Comparison of ENCODE assay signal across 11 cellular contexts in the genomic region with DNA sequence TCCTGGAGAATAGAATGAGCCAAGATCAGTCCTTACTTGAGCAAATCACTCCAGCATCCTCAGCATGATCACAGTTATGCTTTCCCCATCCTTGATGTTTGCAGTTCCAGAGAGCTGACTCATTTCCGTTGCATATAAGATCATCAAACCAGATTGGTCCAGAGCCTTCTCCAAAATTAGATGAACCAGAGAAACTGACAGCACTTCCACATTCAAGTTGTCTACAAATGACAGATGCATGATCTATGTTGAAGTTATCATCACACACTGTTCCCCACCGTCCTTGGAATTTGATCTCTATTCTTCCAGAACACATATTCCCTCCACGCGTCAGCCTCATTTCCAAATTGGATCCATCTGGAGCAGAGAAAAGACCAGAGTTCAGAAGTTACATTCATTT. TPM values are rescaled to one million over a fixed set of nuclear protein-coding genes. Genes with fewer than 3 reads are reported as not detected.
DNase-seq lines count a peak whose midpoint lies in the region; ATAC-seq, FAIRE-seq and TF ChIP-seq lines count a peak whose summit lies in the region.
"Had no signal": no experiment of that assay in that cellular context is flagged by ENCODE, and none has a peak within 500 bp of the region (broad histone marks: within the 10 kb centered on the region; RNA-seq: fewer than 3 reads in every experiment).

No MANE protein-coding gene starts in this region.

- H3K4me1 ChIP-seq in body of pancreas (no peaks in the 10 kb centered on the region), keratinocyte (ENCODE audit: control insufficient read depth, extremely low read depth, insufficient read depth, low read length) (peaks cover 26% of the 10 kb centered on the region), thoracic aorta (ENCODE audit: control insufficient read depth in 1 of 2, low read depth in 2 of 2) (no peaks in the 10 kb centered on the region)

- H3K27ac ChIP-seq in body of pancreas (peak overlapping the region in 1 of 4 donors; percentile 50), keratinocyte (ENCODE audit: control insufficient read depth, insufficient read depth, low read length) (no peak overlapping the region), thoracic aorta (no peak overlapping the region)

- peaks cover 49% of the 10 kb centered on the region for H3K27me3 Mint-ChIP-seq in activated T-helper 17 cell treated with anti-CD3 and anti-CD28 coated beads, Interleukin-2, amount 50 U/mL, for 72 hours
- peaks cover 22% of the 10 kb centered on the region for H3K27me3 Mint-ChIP-seq in activated CD8-positive, alpha-beta T cell treated with anti-CD3 and anti-CD28 coated beads, Interleukin-2, amount 10 ng/mL, durations not matched to agents 7 days and 5 days (ENCODE audit: low read depth)

- no peaks in the 10 kb centered on the region for H3K79me2 ChIP-seq in keratinocyte (ENCODE audit: control insufficient read depth, insufficient read depth, low read length)

- peak; percentile 96 for FAIRE-seq in keratinocyte (lab: Jason Lieb, UNC)

- no peaks in the 10 kb centered on the region for H4K20me1 ChIP-seq in keratinocyte (ENCODE audit: control insufficient read depth, extremely low read depth, insufficient read depth, low read length)

- POLR2A ChIA-PET in activated CD8-positive, alpha-beta T cell treated with anti-CD3 and anti-CD28 coated beads, Interleukin-2, amount 10 ng/mL, durations not matched to agents 7 days and 5 days (lab: Charles Lee), result no interaction called here

- H3K4me3 Mint-ChIP-seq in activated T-helper 17 cell treated with anti-CD3 and anti-CD28 coated beads, Interleukin-2, amount 50 U/mL, for 72 hours, result no peak overlapping the region
- no peak overlapping the region for H3K4me3 Mint-ChIP-seq in activated CD8-positive, alpha-beta T cell treated with anti-CD3 and anti-CD28 coated beads, Interleukin-2, amount 10 ng/mL, durations not matched to agents 7 days and 5 days
- H3K4me3 Mint-ChIP-seq: activated B cell treated with CpG ODN at 0.5 μM for 24 hours had no signal

- H3K27me3 ChIP-seq in body of pancreas, result no peaks in the 10 kb centered on the region
- no peaks in the 10 kb centered on the region for H3K27me3 ChIP-seq in keratinocyte (ENCODE audit: control insufficient read depth, extremely low read depth, insufficient read depth, low read length)
- H3K27me3 ChIP-seq in thoracic aorta (replicated peaks; ENCODE audit: insufficient read depth), result no peaks in the 10 kb centered on the region

- H3K9ac ChIP-seq in keratinocyte (ENCODE audit: control insufficient read depth, extremely low read depth, insufficient read depth, low read length), result no peak overlapping the region

- H3K4me3 ChIP-seq in body of pancreas, result no peak overlapping the region
- H3K4me3 ChIP-seq in keratinocyte (ENCODE audit: control insufficient read depth in 2 of 3, extremely low read depth in 1 of 3, insufficient read depth in 2 of 3, low read depth in 1 of 3, low read length in 3 of 3), result no peak overlapping the region
- H3K4me3 ChIP-seq in thoracic aorta, result peak overlapping the region; percentile 32
- H3K4me3 ChIP-seq: skin epidermis had no signal

- WGBS in body of pancreas, 2 donors, result 53 to 55% methylated on average over 4 of the region's 4 CpGs

- TF ChIP-seq POLR2A in body of pancreas (IDR thresholded peaks at IDR 0.05), result peak in 2 of 3 donors; percentile 16 to 56

- H3K9me3 Mint-ChIP-seq in activated T-helper 17 cell treated with anti-CD3 and anti-CD28 coated beads, Interleukin-2, amount 50 U/mL, for 72 hours, result no peaks in the 10 kb centered on the region
- no peaks in the 10 kb centered on the region for H3K9me3 Mint-ChIP-seq in activated CD8-positive, alpha-beta T cell treated with anti-CD3 and anti-CD28 coated beads, Interleukin-2, amount 10 ng/mL, durations not matched to agents 7 days and 5 days (ENCODE audit: insufficient read depth)

- dilution Hi-C loops in keratinocyte (cut with MboI; ENCODE audit: extremely low pct_ligation_motif_present, low sequenced_read_pairs), result no loop called here

- no peak for TF ChIP-seq CTCF in body of pancreas (IDR thresholded peaks at IDR 0.05)
- no peak for TF ChIP-seq CTCF in keratinocyte (optimal IDR thresholded peaks at IDR 0.05 in 1 of 3, IDR thresholded peaks at IDR 0.05 in 1 of 3, conservative IDR thresholded peaks at IDR 0.05 in 1 of 3; ENCODE audit: extremely low read depth in 1 of 3, insufficient read depth in 2 of 3, low read length in 3 of 3)
- no peak for TF ChIP-seq CTCF in thoracic aorta (IDR thresholded peaks at IDR 0.05)

- ATAC-seq in body of pancreas, result peak; percentile 55
- ATAC-seq in thoracic aorta (ENCODE audit: insufficient number of reproducible peaks, low FRiP score, low read depth), result no peak
- no peak for ATAC-seq in activated T-helper 17 cell treated with anti-CD3 and anti-CD28 coated beads, Interleukin-2, amount 50 U/mL, for 72 hours (replicated peaks)
- no peak for ATAC-seq in GM18502 (IDR thresholded peaks at IDR 0.05; ENCODE audit: poor library complexity, unreplicated experiment)
- no peak for ATAC-seq in activated CD8-positive, alpha-beta T cell treated with anti-CD3 and anti-CD28 coated beads, Interleukin-2, amount 10 ng/mL, durations not matched to agents 7 days and 5 days

- no peaks in the 10 kb centered on the region for H3K36me3 Mint-ChIP-seq in activated T-helper 17 cell treated with anti-CD3 and anti-CD28 coated beads, Interleukin-2, amount 50 U/mL, for 72 hours (ENCODE audit: low read depth)
- H3K36me3 Mint-ChIP-seq in activated CD8-positive, alpha-beta T cell treated with anti-CD3 and anti-CD28 coated beads, Interleukin-2, amount 10 ng/mL, durations not matched to agents 7 days and 5 days (ENCODE audit: low read depth), result no peaks in the 10 kb centered on the region

- CTCF ChIA-PET in activated CD8-positive, alpha-beta T cell treated with anti-CD3 and anti-CD28 coated beads, Interleukin-2, amount 10 ng/mL, durations not matched to agents 7 days and 5 days (lab: Charles Lee), result no interaction called here

- H3K4me2 ChIP-seq in keratinocyte (ENCODE audit: control insufficient read depth, extremely low read depth, insufficient read depth, low read depth, low read length), result no peak overlapping the region

- H3K9me1 ChIP-seq in keratinocyte (ENCODE audit: control insufficient read depth, extremely low read depth, insufficient read depth, low read length), result no peaks in the 10 kb centered on the region

- H3K9me3 ChIP-seq in body of pancreas (no peaks in the 10 kb centered on the region), keratinocyte (ENCODE audit: control insufficient read depth, low read depth, low read length) (no peaks in the 10 kb centered on the region), thoracic aorta (no peaks in the 10 kb centered on the region)

- H2AFZ ChIP-seq in keratinocyte (ENCODE audit: control insufficient read depth, low read length), result no peak overlapping the region

- peak; percentile 84 for DNase-seq in HT1080 (ENCODE audit: low read depth)
- DNase-seq in body of pancreas, result peak in 1 of 4 donors; percentile 39
- no peak for DNase-seq in keratinocyte (ENCODE audit: low read depth, low spot score)
- no peak for DNase-seq in thoracic aorta (ENCODE audit: low spot score)
- no peak for DNase-seq in activated CD8-positive, alpha-beta T cell treated with anti-CD3 and anti-CD28 coated beads, Interleukin-2, amount 10 ng/mL, durations not matched to agents 7 days and 5 days
- DNase-seq in HT-29 (ENCODE audit: low spot score), result no peak
- DNase-seq: activated B cell treated with CpG ODN at 0.5 μM for 24 hours, NCI-H446 treated with DMSO at 0.1 percent for 48 hours had no signal

- H3K27ac Mint-ChIP-seq in activated T-helper 17 cell treated with anti-CD3 and anti-CD28 coated beads, Interleukin-2, amount 50 U/mL, for 72 hours, result no peak overlapping the region
- no peak overlapping the region for H3K27ac Mint-ChIP-seq in activated CD8-positive, alpha-beta T cell treated with anti-CD3 and anti-CD28 coated beads, Interleukin-2, amount 10 ng/mL, durations not matched to agents 7 days and 5 days
- H3K27ac Mint-ChIP-seq: activated B cell treated with CpG ODN at 0.5 μM for 24 hours had no signal

- H3K36me3 ChIP-seq in body of pancreas (replicated peaks in 1 of 2; ENCODE audit: insufficient read depth in 1 of 2, low read depth in 2 of 2) (no peaks in the 10 kb centered on the region), keratinocyte (ENCODE audit: control insufficient read depth in 2 of 2, extremely low read depth in 1 of 2, insufficient read depth in 2 of 2, low read length in 2 of 2) (no peaks in the 10 kb centered on the region), thoracic aorta (no peaks in the 10 kb centered on the region)

- intact Hi-C loops in body of pancreas (cut with DNase I), result no loop called here

- no peaks in the 10 kb centered on the region for H3K4me1 Mint-ChIP-seq in activated T-helper 17 cell treated with anti-CD3 and anti-CD28 coated beads, Interleukin-2, amount 50 U/mL, for 72 hours
- no peaks in the 10 kb centered on the region for H3K4me1 Mint-ChIP-seq in activated CD8-positive, alpha-beta T cell treated with anti-CD3 and anti-CD28 coated beads, Interleukin-2, amount 10 ng/mL, durations not matched to agents 7 days and 5 days (ENCODE audit: low read depth)
- H3K4me1 Mint-ChIP-seq: activated B cell treated with CpG ODN at 0.5 μM for 24 hours had no signal

RNA-seq across cellular contexts. Expression of a gene that starts 4.7 kb away (rescaled TPM):
- not detected in 2 replicates for total RNA-seq in HT1080 (2014; rRNA removed; shearing (Covaris generic))
- 0.03 TPM in 1 of 2 replicates, not detected in the other for polyA plus RNA-seq in HT1080 (2015; cell fraction: cytosol; rRNA removed)
- polyA plus RNA-seq in HT1080 (2015; cell fraction: nucleus; rRNA removed), result 0.02 and 0.16 TPM in 2 replicates
- total RNA-seq in body of pancreas, result 10 to 100 TPM; 19.4 to 85.6 TPM
- 0.08 to 0.43 TPM (median 0.14 TPM) in 3 replicates for polyA plus RNA-seq in keratinocyte
- polyA plus RNA-seq in keratinocyte (2011; ENCODE audit: low read depth), result 0.87 TPM
- 0.13 and 0.21 TPM in 2 replicates for polyA plus RNA-seq in keratinocyte (2011; cell fraction: cytosol; rRNA removed)
- 0.36 and 0.40 TPM in 2 replicates for polyA plus RNA-seq in keratinocyte (2011; cell fraction: nucleus; rRNA removed)
- polyA plus RNA-seq in keratinocyte (2012; ENCODE audit: low replicate concordance), result 0.10 TPM in 1 of 2 replicates, not detected in the other
- polyA minus RNA-seq in keratinocyte, result 0.06 to 0.16 TPM in 2 of 3 replicates, not detected in the other
- not detected for polyA minus RNA-seq in keratinocyte (2011; cell fraction: cytosol; rRNA and poly(A)+ RNA removed)
- polyA minus RNA-seq in keratinocyte (2011; cell fraction: nucleus; rRNA and poly(A)+ RNA removed), result 0.16 and 0.74 TPM in 2 replicates
- 100 to 1,000 TPM; 341 to 464 TPM for total RNA-seq in thoracic aorta
- total RNA-seq in activated T-helper 17 cell treated with anti-CD3 and anti-CD28 coated beads, Interleukin-2, amount 50 U/mL, for 72 hours, result not detected
- not detected for total RNA-seq in activated CD8-positive, alpha-beta T cell treated with anti-CD3 and anti-CD28 coated beads, Interleukin-2, amount 10 ng/mL, durations not matched to agents 7 days and 5 days
- total RNA-seq in HT-29 (2014; rRNA removed; shearing (Covaris generic)), result not detected in 2 replicates

RNA-seq across cellular contexts. Expression of a gene that starts 54.9 kb away (rescaled TPM):
- total RNA-seq in HT1080 (2014; rRNA removed; shearing (Covaris generic)), result 3.0 and 6.0 TPM in 2 replicates
- polyA plus RNA-seq in HT1080 (2015; cell fraction: cytosol; rRNA removed), result 1.5 and 2.1 TPM in 2 replicates
- polyA plus RNA-seq in HT1080 (2015; cell fraction: nucleus; rRNA removed), result 2.7 and 3.9 TPM in 2 replicates
- total RNA-seq in body of pancreas, result 1 to 10 TPM in 1 of 2 donors, under 1 TPM in 1; under 0.01 to 1.6 TPM
- 0.30 to 0.62 TPM (median 0.35 TPM) in 3 replicates for polyA plus RNA-seq in keratinocyte
- polyA plus RNA-seq in keratinocyte (2011; ENCODE audit: low read depth), result 0.20 TPM
- polyA plus RNA-seq in keratinocyte (2011; cell fraction: cytosol; rRNA removed), result 0.41 and 0.71 TPM in 2 replicates
- polyA plus RNA-seq in keratinocyte (2011; cell fraction: nucleus; rRNA removed), result 2.3 and 2.7 TPM in 2 replicates
- 0.37 and 1.2 TPM in 2 replicates for polyA plus RNA-seq in keratinocyte (2012; ENCODE audit: low replicate concordance)
- 0.13 to 2.2 TPM (median 0.66 TPM) in 3 replicates for polyA minus RNA-seq in keratinocyte
- polyA minus RNA-seq in keratinocyte (2011; cell fraction: cytosol; rRNA and poly(A)+ RNA removed), result not detected
- polyA minus RNA-seq in keratinocyte (2011; cell fraction: nucleus; rRNA and poly(A)+ RNA removed), result 0.32 and 1.3 TPM in 2 replicates
- 1 to 10 TPM; 1.6 to 2.5 TPM for total RNA-seq in thoracic aorta
- not detected for total RNA-seq in activated T-helper 17 cell treated with anti-CD3 and anti-CD28 coated beads, Interleukin-2, amount 50 U/mL, for 72 hours
- total RNA-seq in activated CD8-positive, alpha-beta T cell treated with anti-CD3 and anti-CD28 coated beads, Interleukin-2, amount 10 ng/mL, durations not matched to agents 7 days and 5 days, result not detected
- 0.70 and 1.2 TPM in 2 replicates for total RNA-seq in HT-29 (2014; rRNA removed; shearing (Covaris generic))

Comparison
In these comparisons a context has a peak if more than half of its experiments do, and no peak if none do; other contexts are left out.
1. RNA of a gene that starts 4.7 kb away (total RNA-seq): 341 to 464 TPM in thoracic aorta and 19.4 to 85.6 TPM in body of pancreas; not detected in HT1080, not detected in activated T-helper 17 cell treated with anti-CD3 and anti-CD28 coated beads, Interleukin-2, amount 50 U/mL, for 72 hours, not detected in activated CD8-positive, alpha-beta T cell treated with anti-CD3 and anti-CD28 coated beads, Interleukin-2, amount 10 ng/mL, durations not matched to agents 7 days and 5 days and not detected in HT-29; every median in the first group is over 10 times any median in the second.